Comparison of ENCODE assay signal across 17 cellular contexts in genomic region chr10:103316087-103316486, GRCh38. TPM values are rescaled to one million over a fixed set of nuclear protein-coding genes. Genes with fewer than 3 reads are reported as not detected.
A peak's percentile ranks its signal among the peaks of the same experiment; 100 is the strongest.
DNase-seq lines count a peak whose midpoint lies in the region; ATAC-seq and TF ChIP-seq lines count a peak whose summit lies in the region.
"Had no signal": no experiment of that assay in that cellular context is flagged by ENCODE, and none has a peak within 500 bp of the region (broad histone marks: within the 10 kb centered on the region; RNA-seq: fewer than 3 reads in every experiment).

No MANE protein-coding gene starts in this region.

- no peak overlapping the region for H3K4me3 Mint-ChIP-seq in activated CD8-positive, alpha-beta memory T cell treated with anti-CD3 and anti-CD28 coated beads, Interleukin-2, amount 10 ng/mL, durations not matched to agents 7 days and 5 days
- H3K4me3 Mint-ChIP-seq in T-helper 17 cell: no peak overlapping the region
- H3K4me3 Mint-ChIP-seq in central memory CD8-positive, alpha-beta T cell: no peak overlapping the region
- H3K4me3 Mint-ChIP-seq: CD4-positive, alpha-beta memory T cell had no signal

- no peaks in the 10 kb centered on the region for H3K9me3 ChIP-seq in T-helper 17 cell (ENCODE audit: control insufficient read depth, low read length, poor library complexity, severe bottlenecking)
- no peaks in the 10 kb centered on the region for H3K9me3 ChIP-seq in mucosa of descending colon
- H3K9me3 ChIP-seq: A549, Caco-2, HAP-1 had no signal

- no peak for DNase-seq in activated CD8-positive, alpha-beta memory T cell treated with anti-CD3 and anti-CD28 coated beads, Interleukin-2, amount 10 ng/mL, durations not matched to agents 7 days and 5 days
- no peak for DNase-seq in activated CD8-positive, alpha-beta memory T cell treated with anti-CD3 and anti-CD28 coated beads, Interleukin-2, amount 50 U/mL, for 4 hours
- DNase-seq in T-helper 17 cell (no peak), mucosa of descending colon (no peak), ACHN (no peak), mesendoderm (no peak), foreskin melanocyte (no peak)
- DNase-seq in central memory CD8-positive, alpha-beta T cell (ENCODE audit: low spot score in 2 of 2): no peak
- DNase-seq: 8988T; C1 segment of cervical spinal cord; Caco-2; CD4-positive, alpha-beta memory T cell; DMS153; DND-41; GOT3 had no signal

- no peaks in the 10 kb centered on the region for H3K27me3 Mint-ChIP-seq in activated CD8-positive, alpha-beta memory T cell treated with anti-CD3 and anti-CD28 coated beads, Interleukin-2, amount 10 ng/mL, durations not matched to agents 7 days and 5 days
- H3K27me3 Mint-ChIP-seq in T-helper 17 cell: no peaks in the 10 kb centered on the region
- no peaks in the 10 kb centered on the region for H3K27me3 Mint-ChIP-seq in central memory CD8-positive, alpha-beta T cell
- H3K27me3 Mint-ChIP-seq: CD4-positive, alpha-beta memory T cell had no signal

- H3K79me1 ChIP-seq in mesendoderm (ENCODE audit: low read length): no peaks in the 10 kb centered on the region

- H3K4me1 Mint-ChIP-seq in activated CD8-positive, alpha-beta memory T cell treated with anti-CD3 and anti-CD28 coated beads, Interleukin-2, amount 10 ng/mL, durations not matched to agents 7 days and 5 days: no peaks in the 10 kb centered on the region
- H3K4me1 Mint-ChIP-seq in T-helper 17 cell: peaks cover 2% of the 10 kb centered on the region
- H3K4me1 Mint-ChIP-seq in central memory CD8-positive, alpha-beta T cell: no peaks in the 10 kb centered on the region
- H3K4me1 Mint-ChIP-seq: CD4-positive, alpha-beta memory T cell had no signal

- H3K27ac ChIP-seq in mesendoderm (ENCODE audit: low read depth, low read length): no peak overlapping the region
- H3K27ac ChIP-seq: A549 had no signal

- H3K4me3 ChIP-seq in mucosa of descending colon (no peak overlapping the region), mesendoderm (ENCODE audit: low read length) (no peak overlapping the region)
- H3K4me3 ChIP-seq: A549, HAP-1 had no signal

- no peaks in the 10 kb centered on the region for H3K27me3 ChIP-seq in mesendoderm (ENCODE audit: insufficient read depth, low read length, poor library complexity)

- H3K9ac ChIP-seq in mesendoderm (ENCODE audit: low read length): no peak overlapping the region

- H3K9me3 Mint-ChIP-seq in activated CD8-positive, alpha-beta memory T cell treated with anti-CD3 and anti-CD28 coated beads, Interleukin-2, amount 10 ng/mL, durations not matched to agents 7 days and 5 days (ENCODE audit: low read depth): no peaks in the 10 kb centered on the region
- H3K9me3 Mint-ChIP-seq in central memory CD8-positive, alpha-beta T cell: no peaks in the 10 kb centered on the region
- H3K9me3 Mint-ChIP-seq: CD4-positive, alpha-beta memory T cell had no signal

- H4K8ac ChIP-seq in mesendoderm (ENCODE audit: low read depth, low read length): no peak overlapping the region

- no peak overlapping the region for H4K5ac ChIP-seq in mesendoderm (ENCODE audit: low read length)

- H3K4me1 ChIP-seq in mucosa of descending colon (ENCODE audit: low read depth): no peaks in the 10 kb centered on the region
- no peaks in the 10 kb centered on the region for H3K4me1 ChIP-seq in mesendoderm (ENCODE audit: control insufficient read depth, low read depth, low read length)
- H3K4me1 ChIP-seq: A549, Caco-2, HAP-1 had no signal

- TF ChIP-seq CTCF in mucosa of descending colon (IDR thresholded peaks at IDR 0.05): no peak

- no peak overlapping the region for H3K4me2 ChIP-seq in mesendoderm (ENCODE audit: low read length)
- H3K4me2 ChIP-seq: A549 had no signal

- no peaks in the 10 kb centered on the region for H3K36me3 ChIP-seq in mucosa of descending colon (ENCODE audit: low read depth)
- no peaks in the 10 kb centered on the region for H3K36me3 ChIP-seq in mesendoderm (ENCODE audit: control insufficient read depth, insufficient read depth, low read length)

- no peak for ATAC-seq in activated CD8-positive, alpha-beta memory T cell treated with anti-CD3 and anti-CD28 coated beads, Interleukin-2, amount 10 ng/mL, durations not matched to agents 7 days and 5 days
- ATAC-seq in T-helper 17 cell (no peak), mucosa of descending colon (peak; percentile 74)
- ATAC-seq in central memory CD8-positive, alpha-beta T cell (replicated peaks; ENCODE audit: extremely low read depth, poor library complexity, severe bottlenecking): no peak
- ATAC-seq: A549 had no signal

- H3K36me3 Mint-ChIP-seq in activated CD8-positive, alpha-beta memory T cell treated with anti-CD3 and anti-CD28 coated beads, Interleukin-2, amount 10 ng/mL, durations not matched to agents 7 days and 5 days: peaks cover 22% of the 10 kb centered on the region
- peaks cover 6% of the 10 kb centered on the region for H3K36me3 Mint-ChIP-seq in T-helper 17 cell (ENCODE audit: low read depth)
- H3K36me3 Mint-ChIP-seq in central memory CD8-positive, alpha-beta T cell (ENCODE audit: insufficient read depth): peaks cover 29% of the 10 kb centered on the region

- no peak overlapping the region for H3K18ac ChIP-seq in mesendoderm (ENCODE audit: low read length)

- CTCF ChIA-PET in activated CD8-positive, alpha-beta memory T cell treated with anti-CD3 and anti-CD28 coated beads, Interleukin-2, amount 10 ng/mL, durations not matched to agents 7 days and 5 days (lab: Charles Lee): no interaction called here

- H3K79me2 ChIP-seq in mesendoderm (ENCODE audit: control insufficient read depth, insufficient read depth, low read length): no peaks in the 10 kb centered on the region

- H2BK15ac ChIP-seq in mesendoderm (replicated peaks; ENCODE audit: low read depth): no peak overlapping the region

- H3K27ac Mint-ChIP-seq in activated CD8-positive, alpha-beta memory T cell treated with anti-CD3 and anti-CD28 coated beads, Interleukin-2, amount 10 ng/mL, durations not matched to agents 7 days and 5 days: peak overlapping the region; percentile 2
- peak overlapping the region; percentile 83 for H3K27ac Mint-ChIP-seq in T-helper 17 cell
- H3K27ac Mint-ChIP-seq in central memory CD8-positive, alpha-beta T cell (ENCODE audit: low read depth): peak overlapping the region; percentile 33
- H3K27ac Mint-ChIP-seq: CD4-positive, alpha-beta memory T cell had no signal

- in situ Hi-C loops in ACHN (cut with HindIII; ENCODE audit: low pct_ligation_motif_present, low pct_unique_long_range_greater_than_20kb, low sequenced_read_pairs): no loop called here

- intact Hi-C loops in mucosa of descending colon (cut with DNase I, micrococcal nuclease): no loop called here

- H2AK5ac ChIP-seq in mesendoderm (ENCODE audit: low read length): no peak overlapping the region

- H3K4ac ChIP-seq in mesendoderm (ENCODE audit: low read depth, low read length): no peak overlapping the region

- no peak overlapping the region for H3K23ac ChIP-seq in mesendoderm (ENCODE audit: low read length)

- H2BK5ac ChIP-seq in mesendoderm (ENCODE audit: low read length): no peak overlapping the region

- H3K56ac ChIP-seq in mesendoderm (ENCODE audit: low read length): no peak overlapping the region

- no peak overlapping the region for H2BK120ac ChIP-seq in mesendoderm (ENCODE audit: low read depth, low read length)

RNA-seq across cellular contexts. Expression of gene PCGF6, which starts 34.9 kb away (rescaled TPM):
- 10 to 100 TPM; 17.0 to 17.2 TPM for total RNA-seq in activated CD8-positive, alpha-beta memory T cell treated with anti-CD3 and anti-CD28 coated beads, Interleukin-2, amount 10 ng/mL, durations not matched to agents 7 days and 5 days
- total RNA-seq in T-helper 17 cell (1 to 10 TPM; 4.6 to 4.7 TPM), mucosa of descending colon (10 to 100 TPM in 1 of 3 donors, 1 to 10 TPM in 2; 5.2 to 10.6 (median 5.7) TPM)
- polyA plus RNA-seq in mesendoderm (2013, experiment 1 of 2): 10.3 TPM
- polyA plus RNA-seq in mesendoderm (2013, experiment 2 of 2): 10.5 TPM

RNA-seq across cellular contexts. Expression of gene INA, which starts 39.1 kb away (rescaled TPM):
- total RNA-seq in activated CD8-positive, alpha-beta memory T cell treated with anti-CD3 and anti-CD28 coated beads, Interleukin-2, amount 10 ng/mL, durations not matched to agents 7 days and 5 days: under 1 TPM; 0.09 to 0.70 TPM
- total RNA-seq in T-helper 17 cell: not detected
- 1 to 10 TPM in 1 of 3 donors, under 1 TPM in 2; 0.34 to 6.8 (median 0.55) TPM for total RNA-seq in mucosa of descending colon
- 13.4 TPM for polyA plus RNA-seq in mesendoderm (2013, experiment 1 of 2)
- polyA plus RNA-seq in mesendoderm (2013, experiment 2 of 2): 13.8 TPM
- total RNA-seq: CD4-positive, alpha-beta memory T cell had no signal
- polyA plus RNA-seq: CD4-positive, alpha-beta memory T cell had no signal

RNA-seq across cellular contexts. Expression of gene TAF5, which starts 51.7 kb away (rescaled TPM):
- total RNA-seq in activated CD8-positive, alpha-beta memory T cell treated with anti-CD3 and anti-CD28 coated beads, Interleukin-2, amount 10 ng/mL, durations not matched to agents 7 days and 5 days: 10 to 100 TPM; 15.3 to 16.8 TPM
- total RNA-seq in T-helper 17 cell (1 to 10 TPM; 5.7 to 7.4 TPM), mucosa of descending colon (1 to 10 TPM; 4.1 to 7.1 (median 4.4) TPM)
- 10.3 TPM for polyA plus RNA-seq in mesendoderm (2013, experiment 1 of 2)
- 10.0 TPM for polyA plus RNA-seq in mesendoderm (2013, experiment 2 of 2)

Comparison
In these comparisons a context has a peak if more than half of its experiments do, and no peak if none do; other contexts are left out.
1. H3K27ac Mint-ChIP-seq: peak in every context shown above with its lines; median percentile 83 in T-helper 17 cell; 33 in central memory CD8-positive, alpha-beta T cell; 2 in activated CD8-positive, alpha-beta memory T cell treated with anti-CD3 and anti-CD28 coated beads, Interleukin-2, amount 10 ng/mL, durations not matched to agents 7 days and 5 days.